In genomic region chr18:8747440-8747937, GRCh38 we compare ENCODE assay signal across 14 cellular contexts. TPM values are rescaled to one million over a fixed set of nuclear protein-coding genes. Genes with fewer than 3 reads are reported as not detected.
DNase-seq lines count a peak whose midpoint lies in the region; ATAC-seq and TF ChIP-seq lines count a peak whose summit lies in the region.
"Had no signal": no experiment of that assay in that cellular context is flagged by ENCODE, and none has a peak within 500 bp of the region (broad histone marks: within the 10 kb centered on the region; RNA-seq: fewer than 3 reads in every experiment).

No MANE protein-coding gene starts in this region.

- peak; percentile 35 to 75; a peak in 2 of 4 replicates for TF ChIP-seq EP300 in SK-N-SH (IDR thresholded peaks at IDR 0.05; ENCODE audit: borderline replicate concordance in 1 of 2, low read depth in 1 of 2, low read length in 1 of 2)
- no peak for TF ChIP-seq EP300 in tibial nerve (IDR thresholded peaks at IDR 0.05)

- H3K79me2 ChIP-seq in SK-N-SH (ENCODE audit: insufficient read depth) = peaks cover 73% of the 10 kb centered on the region

- H3K36me3 ChIP-seq in SK-N-SH (replicated peaks in 1 of 2; ENCODE audit: control insufficient read depth in 1 of 2, insufficient read depth in 2 of 2, low read length in 1 of 2) (peaks cover 4% of the 10 kb centered on the region in 2 experiments), tibial nerve (peaks cover 0 to 6% (median 0%) of the 10 kb centered on the region in 3 donors)
- H3K36me3 ChIP-seq: cardiac muscle cell had no signal

- CTCF ChIA-PET in SK-N-SH (lab: Yijun Ruan, JAX) = no interaction called here

- no peaks in the 10 kb centered on the region for H3K9me2 ChIP-seq in SK-N-SH

- H3K9ac ChIP-seq in SK-N-SH = 0 out of 2 replicates have a peak overlapping the region, but pooled peaks have one; percentile 19

- 11% methylated on average over 6 of the region's 6 CpGs for WGBS in SK-N-SH (ENCODE audit: low lambda C conversion rate)
- 60 to 78% methylated on average over 6 of the region's 6 CpGs for WGBS in tibial nerve, 2 donors

- ATAC-seq in GM21390 (IDR thresholded peaks at IDR 0.05; ENCODE audit: unreplicated experiment) = no peak
- ATAC-seq in GM21423 (IDR thresholded peaks at IDR 0.05; ENCODE audit: unreplicated experiment) = no peak
- no peak for ATAC-seq in activated T-cell treated with anti-CD3 and anti-CD28 coated beads, Interleukin-2, amount 50 U/mL, for 4 hours

- H3K9me3 ChIP-seq in SK-N-SH (no peaks in the 10 kb centered on the region), tibial nerve (no peaks in the 10 kb centered on the region)

- H3K4me3 ChIP-seq in SK-N-SH (ENCODE audit: low read depth in 2 of 2, low read length in 1 of 2) (no peak overlapping the region), skeletal muscle cell (ENCODE audit: low read depth, low read length) (no peak overlapping the region), tibial nerve (no peak overlapping the region)
- H3K4me3 ChIP-seq: cardiac muscle cell had no signal

- H3K4me1 Mint-ChIP-seq in activated T-cell treated with anti-CD3 and anti-CD28 coated beads, Interleukin-2, amount 50 U/mL, for 4 hours (ENCODE audit: low read depth) = peaks cover 31% of the 10 kb centered on the region

- no peaks in the 10 kb centered on the region for H3K36me3 Mint-ChIP-seq in activated T-cell treated with anti-CD3 and anti-CD28 coated beads, Interleukin-2, amount 50 U/mL, for 4 hours (ENCODE audit: insufficient read depth)

- TF ChIP-seq RAD21 in SK-N-SH (IDR thresholded peaks at IDR 0.05; ENCODE audit: low read length) = no peak

- H4K20me1 ChIP-seq in SK-N-SH (ENCODE audit: insufficient read depth) = no peaks in the 10 kb centered on the region

- TF ChIP-seq CTCF in SK-N-SH (IDR thresholded peaks at IDR 0.05) (no peak), tibial nerve (IDR thresholded peaks at IDR 0.05) (no peak)

- H3K4me3 Mint-ChIP-seq in activated T-cell treated with anti-CD3 and anti-CD28 coated beads, Interleukin-2, amount 50 U/mL, for 4 hours = no peak overlapping the region
- H3K4me3 Mint-ChIP-seq: activated B cell treated with CpG ODN at 0.5 μM for 24 hours; activated T-cell treated with anti-CD3 and anti-CD28 coated beads, Interleukin-2, amount 50 U/mL, for 24 hours; memory B cell had no signal

- H3F3A ChIP-seq in SK-N-SH (replicated peaks; ENCODE audit: insufficient read depth) = peaks cover 29% of the 10 kb centered on the region

- H3K9me3 Mint-ChIP-seq in activated T-cell treated with anti-CD3 and anti-CD28 coated beads, Interleukin-2, amount 50 U/mL, for 4 hours = peaks cover 5% of the 10 kb centered on the region

- POLR2A ChIA-PET in SK-N-SH (lab: Yijun Ruan, JAX) = interaction anchor here (1.1 kb wide), 1 partner anchor 18 kb away, joined by 4 read pairs; no protein-coding TSS in a partner anchor

- no peaks in the 10 kb centered on the region for H3K27me3 Mint-ChIP-seq in activated T-cell treated with anti-CD3 and anti-CD28 coated beads, Interleukin-2, amount 50 U/mL, for 4 hours (ENCODE audit: low read depth)
- H3K27me3 Mint-ChIP-seq: activated B cell treated with CpG ODN at 0.5 μM for 24 hours; activated T-cell treated with anti-CD3 and anti-CD28 coated beads, Interleukin-2, amount 50 U/mL, for 24 hours; memory B cell had no signal

- no peak for TF ChIP-seq POLR2A in tibial nerve (IDR thresholded peaks at IDR 0.05)

- no peak overlapping the region for H2AFZ ChIP-seq in SK-N-SH (ENCODE audit: low read depth)

- DNase-seq in ELR (ENCODE audit: low read depth) = peak; percentile 79
- DNase-seq in SK-N-SH = no peak
- peak; percentile 80 for DNase-seq in fibroblast of peridontal ligament (ENCODE audit: extremely low read depth)
- peak; percentile 81 for DNase-seq in skeletal muscle cell (ENCODE audit: low read depth)
- no peak for DNase-seq in activated T-cell treated with anti-CD3 and anti-CD28 coated beads, Interleukin-2, amount 50 U/mL, for 4 hours
- DNase-seq in tibial nerve (ENCODE audit: low spot score in 2 of 2) = no peak
- DNase-seq: activated B cell treated with CpG ODN at 0.5 μM for 24 hours; activated T-cell treated with anti-CD3 and anti-CD28 coated beads, Interleukin-2, amount 50 U/mL, for 24 hours; DMS153; glutamatergic neuron had no signal

- H3K4me2 ChIP-seq in SK-N-SH = peak overlapping the region; percentile 67

- H3K27ac ChIP-seq in SK-N-SH (ENCODE audit: low read depth in 2 of 2, low read length in 1 of 2) (peak overlapping the region; percentile 76 to 84), tibial nerve (no peak overlapping the region)
- H3K27ac ChIP-seq: cardiac muscle cell had no signal

- H3K4me1 ChIP-seq in SK-N-SH (ENCODE audit: control insufficient read depth in 1 of 2, insufficient read depth in 2 of 2, low read depth in 1 of 2, low read length in 1 of 2) (peaks cover 37 to 58% of the 10 kb centered on the region in 2 experiments), tibial nerve (no peaks in the 10 kb centered on the region)

- H3K27me3 ChIP-seq in SK-N-SH (ENCODE audit: insufficient read depth) (no peaks in the 10 kb centered on the region), tibial nerve (no peaks in the 10 kb centered on the region)
- H3K27me3 ChIP-seq: cardiac muscle cell had no signal

TF ChIP-seq in SK-N-SH, 30 proteins besides CTCF, POLR2A, EP300 and RAD21:
- TF ChIP-seq ELF1 (IDR thresholded peaks at IDR 0.05) = no peak
- peak; percentile 82 for TF ChIP-seq TCF12 (IDR thresholded peaks at IDR 0.05)
- TF ChIP-seq JUND (IDR thresholded peaks at IDR 0.05) = peak; percentile 51; the same call in 1 of the 2 replicates
- TF ChIP-seq FOSL2 (IDR thresholded peaks at IDR 0.05; ENCODE audit: borderline replicate concordance, low read depth) = peak; percentile 49; the same call in 1 of the 2 replicates
- TF ChIP-seq FOXJ3 (CRISPR knock-in tag; IDR thresholded peaks at IDR 0.05) = no peak
- no peak for TF ChIP-seq RFX5 (IDR thresholded peaks at IDR 0.05; ENCODE audit: low read length)
- no peak for TF ChIP-seq FOXM1 (IDR thresholded peaks at IDR 0.05; ENCODE audit: low read depth)
- no peak for TF ChIP-seq CHD2 (IDR thresholded peaks at IDR 0.05; ENCODE audit: low read length, partially characterized antibody)
- TF ChIP-seq, protein P1, sequence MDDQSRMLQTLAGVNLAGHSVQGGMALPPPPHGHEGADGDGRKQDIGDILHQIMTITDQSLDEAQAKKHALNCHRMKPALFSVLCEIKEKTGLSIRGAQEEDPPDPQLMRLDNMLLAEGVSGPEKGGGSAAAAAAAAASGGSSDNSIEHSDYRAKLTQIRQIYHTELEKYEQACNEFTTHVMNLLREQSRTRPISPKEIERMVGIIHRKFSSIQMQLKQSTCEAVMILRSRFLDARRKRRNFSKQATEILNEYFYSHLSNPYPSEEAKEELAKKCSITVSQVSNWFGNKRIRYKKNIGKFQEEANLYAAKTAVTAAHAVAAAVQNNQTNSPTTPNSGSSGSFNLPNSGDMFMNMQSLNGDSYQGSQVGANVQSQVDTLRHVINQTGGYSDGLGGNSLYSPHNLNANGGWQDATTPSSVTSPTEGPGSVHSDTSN (IDR thresholded peaks at IDR 0.05) = peak; percentile 40; the same call in 1 of the 2 replicates
- TF ChIP-seq, protein P2, sequence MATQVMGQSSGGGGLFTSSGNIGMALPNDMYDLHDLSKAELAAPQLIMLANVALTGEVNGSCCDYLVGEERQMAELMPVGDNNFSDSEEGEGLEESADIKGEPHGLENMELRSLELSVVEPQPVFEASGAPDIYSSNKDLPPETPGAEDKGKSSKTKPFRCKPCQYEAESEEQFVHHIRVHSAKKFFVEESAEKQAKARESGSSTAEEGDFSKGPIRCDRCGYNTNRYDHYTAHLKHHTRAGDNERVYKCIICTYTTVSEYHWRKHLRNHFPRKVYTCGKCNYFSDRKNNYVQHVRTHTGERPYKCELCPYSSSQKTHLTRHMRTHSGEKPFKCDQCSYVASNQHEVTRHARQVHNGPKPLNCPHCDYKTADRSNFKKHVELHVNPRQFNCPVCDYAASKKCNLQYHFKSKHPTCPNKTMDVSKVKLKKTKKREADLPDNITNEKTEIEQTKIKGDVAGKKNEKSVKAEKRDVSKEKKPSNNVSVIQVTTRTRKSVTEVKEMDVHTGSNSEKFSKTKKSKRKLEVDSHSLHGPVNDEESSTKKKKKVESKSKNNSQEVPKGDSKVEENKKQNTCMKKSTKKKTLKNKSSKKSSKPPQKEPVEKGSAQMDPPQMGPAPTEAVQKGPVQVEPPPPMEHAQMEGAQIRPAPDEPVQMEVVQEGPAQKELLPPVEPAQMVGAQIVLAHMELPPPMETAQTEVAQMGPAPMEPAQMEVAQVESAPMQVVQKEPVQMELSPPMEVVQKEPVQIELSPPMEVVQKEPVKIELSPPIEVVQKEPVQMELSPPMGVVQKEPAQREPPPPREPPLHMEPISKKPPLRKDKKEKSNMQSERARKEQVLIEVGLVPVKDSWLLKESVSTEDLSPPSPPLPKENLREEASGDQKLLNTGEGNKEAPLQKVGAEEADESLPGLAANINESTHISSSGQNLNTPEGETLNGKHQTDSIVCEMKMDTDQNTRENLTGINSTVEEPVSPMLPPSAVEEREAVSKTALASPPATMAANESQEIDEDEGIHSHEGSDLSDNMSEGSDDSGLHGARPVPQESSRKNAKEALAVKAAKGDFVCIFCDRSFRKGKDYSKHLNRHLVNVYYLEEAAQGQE (IDR thresholded peaks at IDR 0.05; ENCODE audit: low read depth, low read length) = no peak

RNA-seq across cellular contexts. Expression of gene MTCL1, which starts 42.1 kb away (rescaled TPM):
- polyA plus RNA-seq in SK-N-SH (2012; rRNA removed) = 28.0 and 33.5 TPM in 2 replicates
- polyA plus RNA-seq in SK-N-SH (2012; cell fraction: cytosol; rRNA removed) = 17.3 and 20.2 TPM in 2 replicates
- polyA plus RNA-seq in SK-N-SH (2012; cell fraction: nucleus; rRNA removed) = 139 and 156 TPM in 2 replicates
- total RNA-seq in activated T-cell treated with anti-CD3 and anti-CD28 coated beads, Interleukin-2, amount 50 U/mL, for 4 hours = under 1 TPM; 0.23 to 0.73 (median 0.69) TPM
- total RNA-seq in tibial nerve = 10 to 100 TPM in 1 of 4 donors, 1 to 10 TPM in 3; 4.6 to 18.3 (median 5.3) TPM

Comparison
In these comparisons a context has a peak if more than half of its experiments do, and no peak if none do; other contexts are left out.
1. DNase-seq: peak in ELR (single experiment), fibroblast of peridontal ligament (single experiment) and skeletal muscle cell (single experiment); none in SK-N-SH (single experiment), activated T-cell treated with anti-CD3 and anti-CD28 coated beads, Interleukin-2, amount 50 U/mL, for 4 hours (single experiment) and tibial nerve (0 of 2).
2. H3K27ac ChIP-seq: peak in SK-N-SH (2 of 2); none in tibial nerve (0 of 4).